29 cellular contexts compared by ENCODE assay signal in genomic region chrX:18309401-18309800, GRCh38.
"Had no signal": no experiment of that assay in that cellular context is flagged by ENCODE, and none has a peak within 500 bp of the region (broad histone marks: within the 10 kb centered on the region; RNA-seq: fewer than 3 reads in every experiment).

No MANE protein-coding gene starts in this region.

- H3K4me3 ChIP-seq: stomach, suprapubic skin, testis, thoracic aorta, thyroid gland, tibial artery, tibial nerve, transverse colon, upper lobe of left lung, upper lobe of right lung, uterus, vagina had no signal

- H3K27ac ChIP-seq: stomach, suprapubic skin, testis, thoracic aorta, thyroid gland, tibial artery, tibial nerve, transverse colon, upper lobe of left lung, upper lobe of right lung, uterus, vagina had no signal

- H3K4me1 ChIP-seq: stomach, suprapubic skin, testis, thyroid gland, tibial artery, tibial nerve, transverse colon, upper lobe of left lung, upper lobe of right lung, uterus, vagina had no signal

- H3K36me3 ChIP-seq: stomach, suprapubic skin, thoracic aorta, thyroid gland, tibial artery, tibial nerve, transverse colon, upper lobe of left lung, upper lobe of right lung, uterus, vagina had no signal

- H3K4me1 Mint-ChIP-seq: stimulated activated effector memory CD8-positive, alpha-beta T cell treated with anti-CD3 and anti-CD28 coated beads, Interleukin-12 subunit alpha, Interleukin-12 subunit beta, amount 100 ng/mL, for 72 hours; stimulated activated memory B cell treated with anti-CD40 and anti-IgM and Interleukin-4, amounts not matched to agents 10 μg/mL and 1 μg/mL and 100 μg/mL, for 72 hours; stimulated activated naive B cell treated with anti-CD40 and anti-IgM and Interleukin-4, amounts not matched to agents 10 μg/mL and 1 μg/mL and 100 μg/mL, for 72 hours; stimulated activated naive CD8-positive, alpha-beta T cell treated with anti-CD3 and anti-CD28 coated beads, Interleukin-15, amount 100 ng/mL, for 72 hours had no signal

- H3K9me3 Mint-ChIP-seq: stimulated activated effector memory CD8-positive, alpha-beta T cell treated with anti-CD3 and anti-CD28 coated beads, Interleukin-12 subunit alpha, Interleukin-12 subunit beta, amount 100 ng/mL, for 72 hours; stimulated activated memory B cell treated with anti-CD40 and anti-IgM and Interleukin-4, amounts not matched to agents 10 μg/mL and 1 μg/mL and 100 μg/mL, for 72 hours; stimulated activated naive CD8-positive, alpha-beta T cell treated with anti-CD3 and anti-CD28 coated beads, Interleukin-15, amount 100 ng/mL, for 72 hours; stimulated activated naive CD8-positive, alpha-beta T cell treated with anti-CD3 and anti-CD28 coated beads, Interleukin-15, Interleukin-2, amounts not matched to agents 100 ng/mL and 50 ng/mL, for 24 hours had no signal

- H3K27ac Mint-ChIP-seq: stimulated activated effector memory CD8-positive, alpha-beta T cell treated with anti-CD3 and anti-CD28 coated beads, Interleukin-12 subunit alpha, Interleukin-12 subunit beta, amount 100 ng/mL, for 72 hours; stimulated activated memory B cell treated with anti-CD40 and anti-IgM and Interleukin-4, amounts not matched to agents 10 μg/mL and 1 μg/mL and 100 μg/mL, for 72 hours; stimulated activated naive B cell treated with anti-CD40 and anti-IgM and Interleukin-4, amounts not matched to agents 10 μg/mL and 1 μg/mL and 100 μg/mL, for 72 hours; stimulated activated naive CD8-positive, alpha-beta T cell treated with anti-CD3 and anti-CD28 coated beads, Interleukin-15, amount 100 ng/mL, for 72 hours; stimulated activated naive CD8-positive, alpha-beta T cell treated with anti-CD3 and anti-CD28 coated beads, Interleukin-15, Interleukin-2, amounts not matched to agents 100 ng/mL and 50 ng/mL, for 24 hours; type B pancreatic cell had no signal

- DNase-seq: stimulated activated CD4-positive, alpha-beta T cell treated with anti-CD3 and anti-CD28 coated beads, Interleukin-2, amount 100 ng/mL, for 48 hours; stimulated activated CD4-positive, alpha-beta T cell treated with anti-CD3 and anti-CD28 coated beads, Interleukin-4, amount 100 ng/mL, for 1 hour; stimulated activated CD4-positive, alpha-beta T cell treated with anti-CD3 and anti-CD28 coated beads, Interleukin-4, amount 100 ng/mL, for 24 hours; stimulated activated CD4-positive, alpha-beta T cell treated with anti-CD3 and anti-CD28 coated beads, Interleukin-4, amount 100 ng/mL, for 4 hours; stimulated activated CD8-positive, alpha-beta memory T cell treated with anti-CD3 and anti-CD28 coated beads, Interleukin-4, amount 100 ng/mL, for 48 hours; stimulated activated naive B cell treated with anti-CD40 and anti-IgM and Interleukin-4, amounts not matched to agents 10 μg/mL and 1 μg/mL and 100 μg/mL, for 72 hours; stimulated activated naive CD4-positive, alpha-beta T cell; stimulated activated naive CD4-positive, alpha-beta T cell treated with Interleukin-2 at 50 U/mL for 16 hours; stimulated activated naive CD8-positive, alpha-beta T cell treated with anti-CD3 and anti-CD28 coated beads, Interleukin-15, amount 100 ng/mL, for 72 hours; stimulated activated naive CD8-positive, alpha-beta T cell treated with anti-CD3 and anti-CD28 coated beads, Interleukin-15, Interleukin-2, amounts not matched to agents 100 U/mL and 50 U/mL, for 24 hours; stomach; substantia nigra; testis; thyroid gland; tibial artery; transverse colon; trophoblast cell; upper lobe of left lung; upper lobe of right lung; uterus had no signal

- H3K27me3 ChIP-seq: suprapubic skin, testis, thyroid gland, tibial artery, tibial nerve, transverse colon, upper lobe of left lung, upper lobe of right lung, uterus, vagina had no signal

- FAIRE-seq: urothelium cell line had no signal

- H3K36me3 Mint-ChIP-seq: stimulated activated effector memory CD8-positive, alpha-beta T cell treated with anti-CD3 and anti-CD28 coated beads, Interleukin-12 subunit alpha, Interleukin-12 subunit beta, amount 100 ng/mL, for 72 hours had no signal

- H3K9me3 ChIP-seq: suprapubic skin, testis, thoracic aorta, thyroid gland, tibial artery, tibial nerve, transverse colon, upper lobe of left lung, upper lobe of right lung, uterus, vagina had no signal

- H3K27me3 Mint-ChIP-seq: stimulated activated memory B cell treated with anti-CD40 and anti-IgM and Interleukin-4, amounts not matched to agents 10 μg/mL and 1 μg/mL and 100 μg/mL, for 72 hours; stimulated activated naive B cell treated with anti-CD40 and anti-IgM and Interleukin-4, amounts not matched to agents 10 μg/mL and 1 μg/mL and 100 μg/mL, for 72 hours; stimulated activated naive CD8-positive, alpha-beta T cell treated with anti-CD3 and anti-CD28 coated beads, Interleukin-15, amount 100 ng/mL, for 72 hours; stimulated activated naive CD8-positive, alpha-beta T cell treated with anti-CD3 and anti-CD28 coated beads, Interleukin-15, Interleukin-2, amounts not matched to agents 100 ng/mL and 50 ng/mL, for 24 hours; type B pancreatic cell had no signal

- ATAC-seq: stimulated activated effector memory CD8-positive, alpha-beta T cell treated with anti-CD3 and anti-CD28 coated beads, Interleukin-12 subunit alpha, Interleukin-12 subunit beta, amount 100 ng/mL, for 72 hours; stimulated activated memory B cell treated with anti-CD40 and anti-IgM and Interleukin-4, amounts not matched to agents 10 μg/mL and 1 μg/mL and 100 μg/mL, for 72 hours; stimulated activated naive B cell treated with anti-CD40 and anti-IgM and Interleukin-4, amounts not matched to agents 10 μg/mL and 1 μg/mL and 100 μg/mL, for 72 hours; stimulated activated naive CD8-positive, alpha-beta T cell treated with anti-CD3 and anti-CD28 coated beads, Interleukin-15, amount 100 ng/mL, for 72 hours; stimulated activated naive CD8-positive, alpha-beta T cell treated with anti-CD3 and anti-CD28 coated beads, Interleukin-15, Interleukin-2, amounts not matched to agents 100 U/mL and 50 U/mL, for 24 hours; upper lobe of right lung had no signal

- H3K4me3 Mint-ChIP-seq: stimulated activated effector memory CD8-positive, alpha-beta T cell treated with anti-CD3 and anti-CD28 coated beads, Interleukin-12 subunit alpha, Interleukin-12 subunit beta, amount 100 ng/mL, for 72 hours; stimulated activated memory B cell treated with anti-CD40 and anti-IgM and Interleukin-4, amounts not matched to agents 10 μg/mL and 1 μg/mL and 100 μg/mL, for 72 hours; stimulated activated naive B cell treated with anti-CD40 and anti-IgM and Interleukin-4, amounts not matched to agents 10 μg/mL and 1 μg/mL and 100 μg/mL, for 72 hours; stimulated activated naive CD8-positive, alpha-beta T cell treated with anti-CD3 and anti-CD28 coated beads, Interleukin-15, amount 100 ng/mL, for 72 hours; stimulated activated naive CD8-positive, alpha-beta T cell treated with anti-CD3 and anti-CD28 coated beads, Interleukin-15, Interleukin-2, amounts not matched to agents 100 ng/mL and 50 ng/mL, for 24 hours; type B pancreatic cell had no signal
